ENCODE assay signal across 24 cellular contexts in genomic region chr20:2378893-2379292, GRCh38. TPM values are rescaled to one million over a fixed set of nuclear protein-coding genes. Genes with fewer than 3 reads are reported as not detected.
DNase-seq lines count a peak whose midpoint lies in the region; ATAC-seq and TF ChIP-seq lines count a peak whose summit lies in the region.
"Had no signal": no experiment of that assay in that cellular context is flagged by ENCODE, and none has a peak within 500 bp of the region (broad histone marks: within the 10 kb centered on the region; RNA-seq: fewer than 3 reads in every experiment).

No MANE protein-coding gene starts in this region.

- H3K4me1 Mint-ChIP-seq in T-helper 2 cell treated with Interferon-gamma antibody and Interleukin-4, amounts not matched to agents 5 μg/mL and 100 μg/mL, for 36 hours (ENCODE audit: low read depth): peaks cover 15% of the 10 kb centered on the region
- H3K4me1 Mint-ChIP-seq in activated T-helper 17 cell treated with anti-CD3 and anti-CD28 coated beads, Interleukin-2, amount 50 U/mL, for 72 hours: peaks cover 13% of the 10 kb centered on the region
- peaks cover 11 to 35% (median 22%) of the 10 kb centered on the region in 7 donors for H3K4me1 Mint-ChIP-seq in naive thymus-derived CD4-positive, alpha-beta T cell

- peaks cover 0 to 99% (median 0%) of the 10 kb centered on the region in 11 experiments; a peak in 12 of 22 replicates for H3K27me3 ChIP-seq in BLaER1 treated with 17β-estradiol and CSF1 and Interleukin-3, amounts not matched to agents 10 nM and 100 nM
- no peaks in the 10 kb centered on the region for H3K27me3 ChIP-seq in naive thymus-derived CD4-positive, alpha-beta T cell (ENCODE audit: control insufficient read depth in 2 of 2, insufficient read depth in 2 of 2, low read length in 2 of 2)
- no peaks in the 10 kb centered on the region for H3K27me3 ChIP-seq in foreskin keratinocyte
- H3K27me3 ChIP-seq: BE2C, SJSA1 had no signal

- intact Hi-C loops in naive thymus-derived CD4-positive, alpha-beta T cell (cut with micrococcal nuclease): no loop called here

- H3K27ac ChIP-seq in BLaER1 treated with 17β-estradiol and CSF1 and Interleukin-3, amounts not matched to agents 10 nM and 100 nM: no peak overlapping the region
- H3K27ac ChIP-seq in naive thymus-derived CD4-positive, alpha-beta T cell (ENCODE audit: low read depth, low read length): no peak overlapping the region
- H3K27ac ChIP-seq in foreskin keratinocyte: no peak overlapping the region
- H3K27ac ChIP-seq: 22Rv1, PC-9, SJSA1 had no signal

- no peak for ATAC-seq in activated T-helper 17 cell treated with anti-CD3 and anti-CD28 coated beads, Interleukin-2, amount 50 U/mL, for 72 hours (replicated peaks)
- no peak for ATAC-seq in naive thymus-derived CD4-positive, alpha-beta T cell
- no peak for ATAC-seq in GM19467 (IDR thresholded peaks at IDR 0.05; ENCODE audit: unreplicated experiment)
- ATAC-seq in foreskin keratinocyte: no peak
- ATAC-seq: Right ventricle myocardium inferior had no signal

- peaks cover 31% of the 10 kb centered on the region for H3K27me3 Mint-ChIP-seq in T-helper 2 cell treated with Interferon-gamma antibody and Interleukin-4, amounts not matched to agents 5 μg/mL and 100 μg/mL, for 36 hours (ENCODE audit: low read depth)
- peaks cover 2% of the 10 kb centered on the region for H3K27me3 Mint-ChIP-seq in activated T-helper 17 cell treated with anti-CD3 and anti-CD28 coated beads, Interleukin-2, amount 50 U/mL, for 72 hours
- peaks cover 5 to 40% (median 19%) of the 10 kb centered on the region in 5 donors for H3K27me3 Mint-ChIP-seq in naive thymus-derived CD4-positive, alpha-beta T cell
- H3K27me3 Mint-ChIP-seq: CD4-positive, CD25-positive, alpha-beta regulatory T cell had no signal

- H3K36me3 ChIP-seq in BLaER1 treated with 17β-estradiol and CSF1 and Interleukin-3, amounts not matched to agents 10 nM and 100 nM: no peaks in the 10 kb centered on the region
- H3K36me3 ChIP-seq in naive thymus-derived CD4-positive, alpha-beta T cell (ENCODE audit: control insufficient read depth in 2 of 3, insufficient read depth in 3 of 3, low read length in 3 of 3): no peaks in the 10 kb centered on the region
- H3K36me3 ChIP-seq: BE2C, SJSA1 had no signal

- POLR2A ChIA-PET in naive thymus-derived CD4-positive, alpha-beta T cell (lab: Charles Lee): no interaction called here

- no peaks in the 10 kb centered on the region for H3K9me3 Mint-ChIP-seq in T-helper 2 cell treated with Interferon-gamma antibody and Interleukin-4, amounts not matched to agents 5 μg/mL and 100 μg/mL, for 36 hours
- no peaks in the 10 kb centered on the region for H3K9me3 Mint-ChIP-seq in activated T-helper 17 cell treated with anti-CD3 and anti-CD28 coated beads, Interleukin-2, amount 50 U/mL, for 72 hours
- peaks cover 0 to 2% (median 0%) of the 10 kb centered on the region in 11 donors for H3K9me3 Mint-ChIP-seq in naive thymus-derived CD4-positive, alpha-beta T cell

- no peak for DNase-seq in T-helper 2 cell treated with Interferon-gamma antibody and Interleukin-4, amounts not matched to agents 5 μg/mL and 100 μg/mL, for 36 hours (ENCODE audit: low spot score)
- no peak for DNase-seq in T-helper 2 cell
- DNase-seq in naive thymus-derived CD4-positive, alpha-beta T cell: no peak
- no peak for DNase-seq in foreskin keratinocyte
- DNase-seq: ACHN; BE2C; H7; NCI-H1694; NCI-H2029 treated with DMSO at 0.1 percent for 48 hours; NCI-H446 treated with DMSO at 0.1 percent for 48 hours; NCI-H526; NCI-H82; NK-92 treated with Interleukin-12 subunit alpha and Interleukin-12 subunit beta, amount 100 ng/mL, for 24 hours had no signal

- no peak for TF ChIP-seq CTCF in foreskin keratinocyte (conservative IDR thresholded peaks at IDR 0.05)

- peaks cover 12 to 25% (median 20%) of the 10 kb centered on the region in 10 experiments; a peak in 19 of 20 replicates for H3K4me1 ChIP-seq in BLaER1 treated with 17β-estradiol and CSF1 and Interleukin-3, amounts not matched to agents 10 nM and 100 nM
- peaks cover 14% of the 10 kb centered on the region in 2 donors for H3K4me1 ChIP-seq in naive thymus-derived CD4-positive, alpha-beta T cell (ENCODE audit: control insufficient read depth in 2 of 2, insufficient read depth in 2 of 2, low read length in 2 of 2)
- peaks cover 11% of the 10 kb centered on the region for H3K4me1 ChIP-seq in foreskin keratinocyte
- H3K4me1 ChIP-seq: BE2C, SJSA1 had no signal

- H3K4me2 ChIP-seq in BLaER1 treated with 17β-estradiol and CSF1 and Interleukin-3, amounts not matched to agents 10 nM and 100 nM: peak overlapping the region in 10 of 11 experiments; percentile 37 to 81 (median 60); a peak in 18 of 22 replicates
- H3K4me2 ChIP-seq: PC-9 had no signal

- no peak overlapping the region for H3K27ac Mint-ChIP-seq in T-helper 2 cell treated with Interferon-gamma antibody and Interleukin-4, amounts not matched to agents 5 μg/mL and 100 μg/mL, for 36 hours
- H3K27ac Mint-ChIP-seq in activated T-helper 17 cell treated with anti-CD3 and anti-CD28 coated beads, Interleukin-2, amount 50 U/mL, for 72 hours: peak overlapping the region; percentile 81
- no peak overlapping the region for H3K27ac Mint-ChIP-seq in naive thymus-derived CD4-positive, alpha-beta T cell
- H3K27ac Mint-ChIP-seq: CD4-positive, CD25-positive, alpha-beta regulatory T cell had no signal

- H3K4me3 Mint-ChIP-seq in T-helper 2 cell treated with Interferon-gamma antibody and Interleukin-4, amounts not matched to agents 5 μg/mL and 100 μg/mL, for 36 hours: peak overlapping the region; percentile 21
- H3K4me3 Mint-ChIP-seq in activated T-helper 17 cell treated with anti-CD3 and anti-CD28 coated beads, Interleukin-2, amount 50 U/mL, for 72 hours: peak overlapping the region; percentile 48
- peak overlapping the region in 6 of 10 donors; percentile 32 to 76 (median 64) for H3K4me3 Mint-ChIP-seq in naive thymus-derived CD4-positive, alpha-beta T cell

- no peaks in the 10 kb centered on the region for H3K9me3 ChIP-seq in BLaER1 treated with 17β-estradiol and CSF1 and Interleukin-3, amounts not matched to agents 10 nM and 100 nM (replicated peaks in 1 of 11)
- H3K9me3 ChIP-seq in naive thymus-derived CD4-positive, alpha-beta T cell (ENCODE audit: control insufficient read depth in 2 of 3, low read length in 3 of 3): no peaks in the 10 kb centered on the region
- H3K9me3 ChIP-seq: BE2C, SJSA1 had no signal

- H3K4me3 ChIP-seq in BLaER1 treated with 17β-estradiol and CSF1 and Interleukin-3, amounts not matched to agents 10 nM and 100 nM: no peak overlapping the region
- no peak overlapping the region for H3K4me3 ChIP-seq in naive thymus-derived CD4-positive, alpha-beta T cell (ENCODE audit: low read length)
- H3K4me3 ChIP-seq: PC-9, SJSA1 had no signal

- CTCF ChIA-PET in naive thymus-derived CD4-positive, alpha-beta T cell (lab: Charles Lee): no interaction called here

- H4K20me1 ChIP-seq in BLaER1 treated with 17β-estradiol and CSF1 and Interleukin-3, amounts not matched to agents 10 nM and 100 nM: peaks cover 0 to 53% (median 0%) of the 10 kb centered on the region in 11 experiments; a peak in 8 of 22 replicates

- no peaks in the 10 kb centered on the region for H3K36me3 Mint-ChIP-seq in T-helper 2 cell treated with Interferon-gamma antibody and Interleukin-4, amounts not matched to agents 5 μg/mL and 100 μg/mL, for 36 hours (ENCODE audit: low read depth)
- H3K36me3 Mint-ChIP-seq in activated T-helper 17 cell treated with anti-CD3 and anti-CD28 coated beads, Interleukin-2, amount 50 U/mL, for 72 hours (ENCODE audit: low read depth): no peaks in the 10 kb centered on the region
- H3K36me3 Mint-ChIP-seq in naive thymus-derived CD4-positive, alpha-beta T cell: no peaks in the 10 kb centered on the region
- H3K36me3 Mint-ChIP-seq: CD4-positive, CD25-positive, alpha-beta regulatory T cell had no signal

- H3K9ac ChIP-seq in BLaER1 treated with 17β-estradiol and CSF1 and Interleukin-3, amounts not matched to agents 10 nM and 100 nM: no peak overlapping the region

RNA-seq across cellular contexts. Expression of gene TGM6, which starts 1.8 kb away (rescaled TPM):
- total RNA-seq in activated T-helper 17 cell treated with anti-CD3 and anti-CD28 coated beads, Interleukin-2, amount 50 U/mL, for 72 hours: not detected
- not detected for total RNA-seq in naive thymus-derived CD4-positive, alpha-beta T cell
- polyA plus RNA-seq in naive thymus-derived CD4-positive, alpha-beta T cell: not detected
- total RNA-seq in foreskin keratinocyte: not detected in 2 replicates
- polyA plus RNA-seq in foreskin keratinocyte: not detected in 2 replicates
- total RNA-seq: CD4-positive, CD25-positive, alpha-beta regulatory T cell; H7; HT-29; MCF 10A; PC-9; Right ventricle myocardium inferior; RPMI7951; SJSA1 had no signal
- polyA plus RNA-seq: CD4-positive, CD25-positive, alpha-beta regulatory T cell had no signal
